In genomic region chr18:53883771-53884170, GRCh38 we compare ENCODE assay signal across 17 cellular contexts.
A peak's percentile ranks its signal among the peaks of the same experiment; 100 is the strongest.
DNase-seq lines count a peak whose midpoint lies in the region; ATAC-seq and TF ChIP-seq lines count a peak whose summit lies in the region.
"Had no signal": no experiment of that assay in that cellular context is flagged by ENCODE, and none has a peak within 500 bp of the region (broad histone marks: within the 10 kb centered on the region; RNA-seq: fewer than 3 reads in every experiment).

No MANE protein-coding gene starts in this region.

- no peaks in the 10 kb centered on the region for H4K20me1 ChIP-seq in PC-3 (ENCODE audit: low read length)

- H3K27me3 Mint-ChIP-seq in CD8-positive, alpha-beta memory T cell: peaks cover 0 to 1% of the 10 kb centered on the region in 2 donors

- peak; percentile 53 for DNase-seq in PC-3
- peak; percentile 29 for DNase-seq in epithelial cell of proximal tubule (ENCODE audit: low read depth)
- DNase-seq in kidney glomerular epithelial cell (lab: John Stamatoyannopoulos, UW): peak; percentile 38
- DNase-seq in cardiac septum (ENCODE audit: low spot score): no peak
- DNase-seq in CD8-positive, alpha-beta memory T cell: no peak
- DNase-seq in activated CD4-positive, alpha-beta T cell treated with anti-CD3 and anti-CD28 coated beads, Interleukin-2, amount 50 U/mL, for 48 hours: no peak
- no peak for DNase-seq in NCI-H345 treated with DMSO at 0.1 percent for 48 hours (lab: John Stamatoyannopoulos, UW; ENCODE audit: unreplicated experiment)
- DNase-seq: 8988T; C1 segment of cervical spinal cord; Caco-2; CD4-positive, alpha-beta memory T cell; DMS153; DND-41; GOT3; HFFc6 had no signal

- no peak overlapping the region for H2AFZ ChIP-seq in PC-3 (ENCODE audit: low read length)

- H3K4me1 ChIP-seq in PC-3 (ENCODE audit: insufficient read depth, low read length): no peaks in the 10 kb centered on the region
- no peaks in the 10 kb centered on the region for H3K4me1 ChIP-seq in CD8-positive, alpha-beta memory T cell (ENCODE audit: insufficient read depth, low read length)
- H3K4me1 ChIP-seq: A549, Caco-2, HAP-1 had no signal

- CTCF ChIA-PET in PC-3 (lab: Charles Lee): no interaction called here
- CTCF ChIA-PET in CD8-positive, alpha-beta memory T cell (lab: Charles Lee): no interaction called here

- H3K27ac ChIP-seq in PC-3 (ENCODE audit: low read length): no peak overlapping the region
- H3K27ac ChIP-seq in CD8-positive, alpha-beta memory T cell (ENCODE audit: low read depth, low read length): no peak overlapping the region
- H3K27ac ChIP-seq: A549 had no signal

- no peak overlapping the region for H3K9ac ChIP-seq in PC-3 (ENCODE audit: low read length)

- POLR2A ChIA-PET in PC-3 (lab: Charles Lee; ENCODE audit: unreplicated experiment): no interaction called here
- POLR2A ChIA-PET in CD8-positive, alpha-beta memory T cell (lab: Charles Lee): no interaction called here

- H3K9me3 Mint-ChIP-seq in CD8-positive, alpha-beta memory T cell: peaks cover 0 to 12% (median 0%) of the 10 kb centered on the region in 5 donors

- H3K27me3 ChIP-seq in PC-3 (ENCODE audit: low read length): peaks cover 15% of the 10 kb centered on the region
- H3K27me3 ChIP-seq in CD8-positive, alpha-beta memory T cell (ENCODE audit: insufficient read depth, low read length, poor library complexity, severe bottlenecking): no peaks in the 10 kb centered on the region

- no peaks in the 10 kb centered on the region for H3K9me3 ChIP-seq in PC-3 (ENCODE audit: low read length)
- no peaks in the 10 kb centered on the region for H3K9me3 ChIP-seq in CD8-positive, alpha-beta memory T cell (ENCODE audit: low read length)
- H3K9me3 ChIP-seq: A549, Caco-2, HAP-1 had no signal

- H3K36me3 ChIP-seq in PC-3 (ENCODE audit: low read depth, low read length): no peaks in the 10 kb centered on the region
- H3K36me3 ChIP-seq in CD8-positive, alpha-beta memory T cell (ENCODE audit: insufficient read depth, low read length): no peaks in the 10 kb centered on the region
- H3K36me3 ChIP-seq: HAP-1 had no signal

- TF ChIP-seq CTCF in PC-3 (conservative IDR thresholded peaks at IDR 0.05; ENCODE audit: low read depth, low read length) (no peak), epithelial cell of proximal tubule (conservative IDR thresholded peaks at IDR 0.05; ENCODE audit: low read depth, low read length) (no peak)

- no peaks in the 10 kb centered on the region for H3F3A ChIP-seq in PC-3 (ENCODE audit: low read length, unreplicated experiment)

- H3K4me3 Mint-ChIP-seq in CD8-positive, alpha-beta memory T cell: no peak overlapping the region
- H3K4me3 Mint-ChIP-seq: CD4-positive, alpha-beta memory T cell; HFFc6 had no signal

- no peaks in the 10 kb centered on the region for H3K9me2 ChIP-seq in PC-3 (replicated peaks; ENCODE audit: low read length)

- no peak for ATAC-seq in PC-3
- ATAC-seq: A549 had no signal

- intact Hi-C loops in PC-3 (cut with micrococcal nuclease): no loop called here
- intact Hi-C loops in cardiac septum (cut with DNase I): no loop called here

- H3K27ac Mint-ChIP-seq in CD8-positive, alpha-beta memory T cell: no peak overlapping the region
- H3K27ac Mint-ChIP-seq: CD4-positive, alpha-beta memory T cell; HFFc6 had no signal

- no peaks in the 10 kb centered on the region for H3K79me2 ChIP-seq in PC-3 (ENCODE audit: low read length)

- H3K36me3 Mint-ChIP-seq in CD8-positive, alpha-beta memory T cell: no peaks in the 10 kb centered on the region
- H3K36me3 Mint-ChIP-seq: CD4-positive, alpha-beta memory T cell had no signal

- no peaks in the 10 kb centered on the region for H3K4me1 Mint-ChIP-seq in CD8-positive, alpha-beta memory T cell
- H3K4me1 Mint-ChIP-seq: CD4-positive, alpha-beta memory T cell had no signal

- H3K4me2 ChIP-seq in PC-3 (ENCODE audit: low read length): no peak overlapping the region
- H3K4me2 ChIP-seq: A549 had no signal

- BruUV-seq in PC-3 (replicated peaks; lab: Mats Ljungman, UMichigan): no TSS peak

- H3K4me3 ChIP-seq in PC-3 (ENCODE audit: low read length): no peak overlapping the region
- H3K4me3 ChIP-seq in epithelial cell of proximal tubule (ENCODE audit: low read depth, low read length): no peak overlapping the region
- H3K4me3 ChIP-seq in CD8-positive, alpha-beta memory T cell (ENCODE audit: low read length): no peak overlapping the region
- H3K4me3 ChIP-seq: A549, HAP-1 had no signal

Comparison
In these comparisons a context has a peak if more than half of its experiments do, and no peak if none do; other contexts are left out.
1. DNase-seq: peak in PC-3 (single experiment), epithelial cell of proximal tubule (single experiment) and kidney glomerular epithelial cell (single experiment); none in cardiac septum (single experiment), CD8-positive, alpha-beta memory T cell (0 of 5), activated CD4-positive, alpha-beta T cell treated with anti-CD3 and anti-CD28 coated beads, Interleukin-2, amount 50 U/mL, for 48 hours (0 of 2) and NCI-H345 treated with DMSO at 0.1 percent for 48 hours (single experiment).